In genomic region chr14:91341331-91342242, GRCh38 we compare ENCODE assay signal across 20 cellular contexts.
DNase-seq lines count a peak whose midpoint lies in the region; ATAC-seq and TF ChIP-seq lines count a peak whose summit lies in the region.
"Had no signal": no experiment of that assay in that cellular context is flagged by ENCODE, and none has a peak within 500 bp of the region (broad histone marks: within the 10 kb centered on the region; RNA-seq: fewer than 3 reads in every experiment).

No MANE protein-coding gene starts in this region.

- no peak for TF ChIP-seq POLR2A in thyroid gland (IDR thresholded peaks at IDR 0.05)

- H3K36me3 ChIP-seq in effector memory CD4-positive, alpha-beta T cell (ENCODE audit: control insufficient read depth, insufficient read depth, low read length), result peaks cover 65% of the 10 kb centered on the region
- no peaks in the 10 kb centered on the region for H3K36me3 ChIP-seq in thyroid gland

- no peaks in the 10 kb centered on the region for H3K9me3 Mint-ChIP-seq in activated T-cell treated with anti-CD3 and anti-CD28 coated beads, Interleukin-2, amount 50 U/mL, for 24 hours
- H3K9me3 Mint-ChIP-seq: activated CD4-positive, alpha-beta memory T cell treated with anti-CD3 and anti-CD28 coated beads, Interleukin-2, amount 10 ng/mL, durations not matched to agents 7 days and 5 days; neural crest cell; WTC11 had no signal

- 72 to 91% methylated on average over 7 to 9 of the region's 9 CpGs for WGBS in thyroid gland, 2 donors

- no peaks in the 10 kb centered on the region for H3K27me3 Mint-ChIP-seq in activated T-cell treated with anti-CD3 and anti-CD28 coated beads, Interleukin-2, amount 50 U/mL, for 24 hours
- H3K27me3 Mint-ChIP-seq: activated CD4-positive, alpha-beta memory T cell treated with anti-CD3 and anti-CD28 coated beads, Interleukin-2, amount 10 ng/mL, durations not matched to agents 7 days and 5 days had no signal

- H3K4me1 ChIP-seq in effector memory CD4-positive, alpha-beta T cell (ENCODE audit: control insufficient read depth, insufficient read depth, low read length, poor library complexity, severe bottlenecking), result no peaks in the 10 kb centered on the region
- no peaks in the 10 kb centered on the region for H3K4me1 ChIP-seq in thyroid gland
- H3K4me1 ChIP-seq: psoas muscle had no signal

- DNase-seq in activated T-cell treated with anti-CD3 and anti-CD28 coated beads, Interleukin-2, amount 50 U/mL, for 24 hours, result no peak
- DNase-seq in activated T-cell treated with anti-CD3 and anti-CD28 coated beads, Interleukin-2, amount 50 U/mL, for 1 hour, result no peak
- DNase-seq in LHCN-M2 (ENCODE audit: low read depth), result peak; percentile 70
- no peak for DNase-seq in effector memory CD4-positive, alpha-beta T cell
- DNase-seq in putamen (ENCODE audit: low spot score), result peak; percentile 62
- no peak for DNase-seq in thyroid gland
- DNase-seq: activated CD4-positive, alpha-beta memory T cell treated with anti-CD3 and anti-CD28 coated beads, Interleukin-2, amount 10 ng/mL, durations not matched to agents 7 days and 5 days; amygdala; DND-41; GOT3; NCI-H1048; NCI-H2081; psoas muscle; SIG-M5; tibial artery had no signal

- intact Hi-C loops in thyroid gland (cut with DNase I), result no loop called here

- H3K4me1 Mint-ChIP-seq in activated T-cell treated with anti-CD3 and anti-CD28 coated beads, Interleukin-2, amount 50 U/mL, for 24 hours (ENCODE audit: low read depth), result peaks cover 27% of the 10 kb centered on the region

- peak overlapping the region; percentile 35 for H3K27ac ChIP-seq in effector memory CD4-positive, alpha-beta T cell (ENCODE audit: insufficient read depth, low read length, poor library complexity, severe bottlenecking)
- no peak overlapping the region for H3K27ac ChIP-seq in thyroid gland
- H3K27ac ChIP-seq: psoas muscle, tibial artery had no signal

- H3K27ac Mint-ChIP-seq in activated T-cell treated with anti-CD3 and anti-CD28 coated beads, Interleukin-2, amount 50 U/mL, for 24 hours, result peak overlapping the region; percentile 52
- H3K27ac Mint-ChIP-seq: activated CD4-positive, alpha-beta memory T cell treated with anti-CD3 and anti-CD28 coated beads, Interleukin-2, amount 10 ng/mL, durations not matched to agents 7 days and 5 days had no signal

- no peak for ATAC-seq in HG02885 (IDR thresholded peaks at IDR 0.05; ENCODE audit: poor library complexity, unreplicated experiment)
- no peak for ATAC-seq in GM21529 (IDR thresholded peaks at IDR 0.05; ENCODE audit: unreplicated experiment)
- ATAC-seq: psoas muscle, WTC11 had no signal

- H3K9me3 ChIP-seq in effector memory CD4-positive, alpha-beta T cell (ENCODE audit: control insufficient read depth, low read length), result no peaks in the 10 kb centered on the region
- no peaks in the 10 kb centered on the region for H3K9me3 ChIP-seq in thyroid gland
- H3K9me3 ChIP-seq: psoas muscle, tibial artery had no signal

- H3K27me3 ChIP-seq in effector memory CD4-positive, alpha-beta T cell (replicated peaks; ENCODE audit: control insufficient read depth, insufficient read depth, low read length, poor library complexity, severe bottlenecking), result no peaks in the 10 kb centered on the region
- H3K27me3 ChIP-seq in thyroid gland, result no peaks in the 10 kb centered on the region
- H3K27me3 ChIP-seq: tibial artery had no signal

- H3K4me3 Mint-ChIP-seq in activated T-cell treated with anti-CD3 and anti-CD28 coated beads, Interleukin-2, amount 50 U/mL, for 24 hours, result no peak overlapping the region
- H3K4me3 Mint-ChIP-seq: activated CD4-positive, alpha-beta memory T cell treated with anti-CD3 and anti-CD28 coated beads, Interleukin-2, amount 10 ng/mL, durations not matched to agents 7 days and 5 days; neural crest cell; WTC11 had no signal

- no peak overlapping the region for H3K4me3 ChIP-seq in effector memory CD4-positive, alpha-beta T cell (ENCODE audit: insufficient read depth, low read depth, low read length, poor library complexity, severe bottlenecking)
- H3K4me3 ChIP-seq in thyroid gland (replicated peaks in 1 of 3), result no peak overlapping the region
- H3K4me3 ChIP-seq: lung, psoas muscle, tibial artery had no signal

- no peak for TF ChIP-seq CTCF in thyroid gland (IDR thresholded peaks at IDR 0.05)

- H3K36me3 Mint-ChIP-seq in activated T-cell treated with anti-CD3 and anti-CD28 coated beads, Interleukin-2, amount 50 U/mL, for 24 hours (ENCODE audit: low read depth), result peaks cover 80% of the 10 kb centered on the region

Comparison
In these comparisons a context has a peak if more than half of its experiments do, and no peak if none do; other contexts are left out.
1. DNase-seq: peak in LHCN-M2 (single experiment) and putamen (single experiment); none in activated T-cell treated with anti-CD3 and anti-CD28 coated beads, Interleukin-2, amount 50 U/mL, for 24 hours (single experiment), activated T-cell treated with anti-CD3 and anti-CD28 coated beads, Interleukin-2, amount 50 U/mL, for 1 hour (single experiment), effector memory CD4-positive, alpha-beta T cell (0 of 3) and thyroid gland (0 of 2).